25 cellular contexts compared by ENCODE assay signal in genomic region chr20:44034451-44034850, GRCh38.
"Had no signal": no experiment of that assay in that cellular context is flagged by ENCODE, and none has a peak within 500 bp of the region (broad histone marks: within the 10 kb centered on the region; RNA-seq: fewer than 3 reads in every experiment).

No MANE protein-coding gene starts in this region.

- H3K27ac ChIP-seq: ascending aorta, body of pancreas, KMS-11, Peyer's patch, RWPE1 had no signal

- H3K36me3 Mint-ChIP-seq: activated naive CD4-positive, alpha-beta T cell treated with anti-CD3 and anti-CD28 coated beads, Interleukin-2, amount 50 U/mL, for 72 hours; WTC11 had no signal

- H3K9me3 ChIP-seq: ascending aorta, body of pancreas, Peyer's patch had no signal

- H3K27me3 ChIP-seq: ascending aorta, body of pancreas, Peyer's patch had no signal

- H3K9me3 Mint-ChIP-seq: activated naive CD8-positive, alpha-beta T cell treated with anti-CD3 and anti-CD28 coated beads, Interleukin-2, amount 50 U/mL, for 24 hours had no signal

- DNase-seq: activated CD4-positive, alpha-beta T cell treated with anti-CD3 and anti-CD28 coated beads for 48 hours; activated CD4-positive, alpha-beta T cell treated with anti-CD3 and anti-CD28 coated beads, Interleukin-2, amount 50 U/mL, for 4 hours; activated CD4-positive, CD25-positive, alpha-beta regulatory T cell treated with anti-CD3 and anti-CD28 coated beads, Interleukin-2, amount 50 U/mL, for 72 hours; activated CD8-positive, alpha-beta T cell treated with anti-CD3 and anti-CD28 coated beads, Interleukin-2, amount 10 ng/mL, durations not matched to agents 7 days and 5 days; activated naive CD4-positive, alpha-beta T cell treated with Interleukin-2 at 50 U/mL for 16 hours; activated naive CD8-positive, alpha-beta T cell treated with anti-CD3 and anti-CD28 coated beads, Interleukin-2, amount 50 U/mL, for 24 hours; activated T-cell treated with anti-CD3 and anti-CD28 coated beads, Interleukin-2, amount 50 U/mL, for 1 hour; amniotic stem cell; body of pancreas; MM.1S; NCI-H1105 treated with DMSO at 0.1 percent for 48 hours; NCI-H1436 treated with DMSO at 0.1 percent for 48 hours; NCI-H187; NCI-H2081; NCI-H446; NCI-H524; SHP77 treated with DMSO at 0.1 percent for 48 hours; T-helper 17 cell; T-helper 9 cell had no signal

- H3K4me2 ChIP-seq: KMS-11 had no signal

- ATAC-seq: activated CD8-positive, alpha-beta T cell treated with anti-CD3 and anti-CD28 coated beads, Interleukin-2, amount 10 ng/mL, durations not matched to agents 7 days and 5 days; activated naive CD4-positive, alpha-beta T cell treated with anti-CD3 and anti-CD28 coated beads, Interleukin-2, amount 50 U/mL, for 72 hours; activated naive CD8-positive, alpha-beta T cell treated with anti-CD3 and anti-CD28 coated beads, Interleukin-2, amount 50 U/mL, for 24 hours; body of pancreas; T-helper 17 cell; WTC11 had no signal

- H3K27ac Mint-ChIP-seq: activated CD8-positive, alpha-beta T cell treated with anti-CD3 and anti-CD28 coated beads, Interleukin-2, amount 10 ng/mL, durations not matched to agents 7 days and 5 days; activated naive CD8-positive, alpha-beta T cell treated with anti-CD3 and anti-CD28 coated beads, Interleukin-2, amount 50 U/mL, for 24 hours; T-helper 17 cell; WTC11 had no signal

- H3K4me3 ChIP-seq: ascending aorta, body of pancreas, Peyer's patch had no signal

- H3K9ac ChIP-seq: KMS-11 had no signal

- H3K4me3 Mint-ChIP-seq: activated CD8-positive, alpha-beta T cell treated with anti-CD3 and anti-CD28 coated beads, Interleukin-2, amount 10 ng/mL, durations not matched to agents 7 days and 5 days; activated naive CD8-positive, alpha-beta T cell treated with anti-CD3 and anti-CD28 coated beads, Interleukin-2, amount 50 U/mL, for 24 hours; T-helper 17 cell; WTC11 had no signal

- H3K4me1 ChIP-seq: ascending aorta, body of pancreas, Peyer's patch had no signal

- H3K36me3 ChIP-seq: ascending aorta, Peyer's patch had no signal
